1 cellular context compared by ENCODE assay signal in the genomic region with DNA sequence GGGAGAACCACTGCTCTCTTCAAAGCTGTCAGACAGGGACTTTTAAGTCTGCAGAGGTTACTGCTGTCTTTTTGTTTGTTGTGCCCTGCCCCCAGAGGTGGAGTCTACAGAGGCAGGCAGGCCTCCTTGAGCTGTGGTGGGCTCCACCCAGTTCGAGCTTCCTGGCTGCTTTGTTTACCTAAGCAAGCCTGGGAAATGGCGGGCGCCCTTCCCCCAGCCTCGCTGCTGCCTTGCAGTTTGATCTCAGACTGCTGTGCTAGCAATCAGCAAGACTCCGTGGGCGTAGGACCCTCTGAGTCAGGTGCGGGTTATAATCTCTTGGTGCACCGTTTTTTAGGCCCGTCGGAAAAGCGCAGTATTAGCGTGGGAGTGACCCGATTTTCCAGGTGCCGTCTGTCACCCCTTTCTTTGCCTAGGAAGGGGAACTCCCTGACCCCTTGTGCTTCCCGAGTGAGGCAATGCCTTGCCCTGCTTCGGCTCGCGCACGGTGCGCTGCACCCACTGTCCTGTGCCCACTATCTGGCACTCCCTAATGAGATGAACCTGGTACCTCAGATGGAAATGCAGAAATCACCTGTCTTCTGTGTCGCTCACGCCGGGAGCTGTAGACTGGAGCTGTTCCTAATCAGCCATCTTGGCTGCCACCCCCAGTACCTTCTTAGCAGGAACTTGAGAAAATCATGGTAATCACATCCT.
TF ChIP-seq lines count a peak whose summit lies in the region.
"Not testable (repeated sequence)": the region's sequence is repeated elsewhere in the genome, so short reads cannot be mapped to it uniquely, and the experiment has no call there.

No MANE protein-coding gene starts in this region.

TF ChIP-seq in HepG2, 621 proteins besides CTCF, POLR2A, EP300 and RAD21 (continued from another document and continues in another):
- TF ChIP-seq, protein P1, sequence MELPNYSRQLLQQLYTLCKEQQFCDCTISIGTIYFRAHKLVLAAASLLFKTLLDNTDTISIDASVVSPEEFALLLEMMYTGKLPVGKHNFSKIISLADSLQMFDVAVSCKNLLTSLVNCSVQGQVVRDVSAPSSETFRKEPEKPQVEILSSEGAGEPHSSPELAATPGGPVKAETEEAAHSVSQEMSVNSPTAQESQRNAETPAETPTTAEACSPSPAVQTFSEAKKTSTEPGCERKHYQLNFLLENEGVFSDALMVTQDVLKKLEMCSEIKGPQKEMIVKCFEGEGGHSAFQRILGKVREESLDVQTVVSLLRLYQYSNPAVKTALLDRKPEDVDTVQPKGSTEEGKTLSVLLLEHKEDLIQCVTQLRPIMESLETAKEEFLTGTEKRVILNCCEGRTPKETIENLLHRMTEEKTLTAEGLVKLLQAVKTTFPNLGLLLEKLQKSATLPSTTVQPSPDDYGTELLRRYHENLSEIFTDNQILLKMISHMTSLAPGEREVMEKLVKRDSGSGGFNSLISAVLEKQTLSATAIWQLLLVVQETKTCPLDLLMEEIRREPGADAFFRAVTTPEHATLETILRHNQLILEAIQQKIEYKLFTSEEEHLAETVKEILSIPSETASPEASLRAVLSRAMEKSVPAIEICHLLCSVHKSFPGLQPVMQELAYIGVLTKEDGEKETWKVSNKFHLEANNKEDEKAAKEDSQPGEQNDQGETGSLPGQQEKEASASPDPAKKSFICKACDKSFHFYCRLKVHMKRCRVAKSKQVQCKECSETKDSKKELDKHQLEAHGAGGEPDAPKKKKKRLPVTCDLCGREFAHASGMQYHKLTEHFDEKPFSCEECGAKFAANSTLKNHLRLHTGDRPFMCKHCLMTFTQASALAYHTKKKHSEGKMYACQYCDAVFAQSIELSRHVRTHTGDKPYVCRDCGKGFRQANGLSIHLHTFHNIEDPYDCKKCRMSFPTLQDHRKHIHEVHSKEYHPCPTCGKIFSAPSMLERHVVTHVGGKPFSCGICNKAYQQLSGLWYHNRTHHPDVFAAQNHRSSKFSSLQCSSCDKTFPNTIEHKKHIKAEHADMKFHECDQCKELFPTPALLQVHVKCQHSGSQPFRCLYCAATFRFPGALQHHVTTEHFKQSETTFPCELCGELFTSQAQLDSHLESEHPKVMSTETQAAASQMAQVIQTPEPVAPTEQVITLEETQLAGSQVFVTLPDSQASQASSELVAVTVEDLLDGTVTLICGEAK (IDR thresholded peaks at IDR 0.05) = not testable (repeated sequence)
- TF ChIP-seq, protein P1 (CRISPR knock-in tag; IDR thresholded peaks at IDR 0.05) = peak; percentile 61; the same call in 1 of the 2 replicates
- 0 out of 2 replicates have a peak, but pooled peaks have one; percentile 31 for TF ChIP-seq ZNF670 (CRISPR knock-in tag; IDR thresholded peaks at IDR 0.05; ENCODE audit: borderline replicate concordance)
- TF ChIP-seq ELF1 (CRISPR knock-in tag; IDR thresholded peaks at IDR 0.05) = peak; percentile 54
- peak; percentile 56; the same call in 1 of the 2 replicates for TF ChIP-seq ZNF264 (CRISPR knock-in tag; IDR thresholded peaks at IDR 0.05)
- TF ChIP-seq ZFX (CRISPR knock-in tag; IDR thresholded peaks at IDR 0.05; ENCODE audit: low read depth) = peak; percentile 49; the same call in 1 of the 2 replicates
- TF ChIP-seq, protein P2, sequence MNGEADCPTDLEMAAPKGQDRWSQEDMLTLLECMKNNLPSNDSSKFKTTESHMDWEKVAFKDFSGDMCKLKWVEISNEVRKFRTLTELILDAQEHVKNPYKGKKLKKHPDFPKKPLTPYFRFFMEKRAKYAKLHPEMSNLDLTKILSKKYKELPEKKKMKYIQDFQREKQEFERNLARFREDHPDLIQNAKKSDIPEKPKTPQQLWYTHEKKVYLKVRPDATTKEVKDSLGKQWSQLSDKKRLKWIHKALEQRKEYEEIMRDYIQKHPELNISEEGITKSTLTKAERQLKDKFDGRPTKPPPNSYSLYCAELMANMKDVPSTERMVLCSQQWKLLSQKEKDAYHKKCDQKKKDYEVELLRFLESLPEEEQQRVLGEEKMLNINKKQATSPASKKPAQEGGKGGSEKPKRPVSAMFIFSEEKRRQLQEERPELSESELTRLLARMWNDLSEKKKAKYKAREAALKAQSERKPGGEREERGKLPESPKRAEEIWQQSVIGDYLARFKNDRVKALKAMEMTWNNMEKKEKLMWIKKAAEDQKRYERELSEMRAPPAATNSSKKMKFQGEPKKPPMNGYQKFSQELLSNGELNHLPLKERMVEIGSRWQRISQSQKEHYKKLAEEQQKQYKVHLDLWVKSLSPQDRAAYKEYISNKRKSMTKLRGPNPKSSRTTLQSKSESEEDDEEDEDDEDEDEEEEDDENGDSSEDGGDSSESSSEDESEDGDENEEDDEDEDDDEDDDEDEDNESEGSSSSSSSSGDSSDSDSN (CRISPR knock-in tag; IDR thresholded peaks at IDR 0.05) = peak; percentile 62
- TF ChIP-seq, protein P3, sequence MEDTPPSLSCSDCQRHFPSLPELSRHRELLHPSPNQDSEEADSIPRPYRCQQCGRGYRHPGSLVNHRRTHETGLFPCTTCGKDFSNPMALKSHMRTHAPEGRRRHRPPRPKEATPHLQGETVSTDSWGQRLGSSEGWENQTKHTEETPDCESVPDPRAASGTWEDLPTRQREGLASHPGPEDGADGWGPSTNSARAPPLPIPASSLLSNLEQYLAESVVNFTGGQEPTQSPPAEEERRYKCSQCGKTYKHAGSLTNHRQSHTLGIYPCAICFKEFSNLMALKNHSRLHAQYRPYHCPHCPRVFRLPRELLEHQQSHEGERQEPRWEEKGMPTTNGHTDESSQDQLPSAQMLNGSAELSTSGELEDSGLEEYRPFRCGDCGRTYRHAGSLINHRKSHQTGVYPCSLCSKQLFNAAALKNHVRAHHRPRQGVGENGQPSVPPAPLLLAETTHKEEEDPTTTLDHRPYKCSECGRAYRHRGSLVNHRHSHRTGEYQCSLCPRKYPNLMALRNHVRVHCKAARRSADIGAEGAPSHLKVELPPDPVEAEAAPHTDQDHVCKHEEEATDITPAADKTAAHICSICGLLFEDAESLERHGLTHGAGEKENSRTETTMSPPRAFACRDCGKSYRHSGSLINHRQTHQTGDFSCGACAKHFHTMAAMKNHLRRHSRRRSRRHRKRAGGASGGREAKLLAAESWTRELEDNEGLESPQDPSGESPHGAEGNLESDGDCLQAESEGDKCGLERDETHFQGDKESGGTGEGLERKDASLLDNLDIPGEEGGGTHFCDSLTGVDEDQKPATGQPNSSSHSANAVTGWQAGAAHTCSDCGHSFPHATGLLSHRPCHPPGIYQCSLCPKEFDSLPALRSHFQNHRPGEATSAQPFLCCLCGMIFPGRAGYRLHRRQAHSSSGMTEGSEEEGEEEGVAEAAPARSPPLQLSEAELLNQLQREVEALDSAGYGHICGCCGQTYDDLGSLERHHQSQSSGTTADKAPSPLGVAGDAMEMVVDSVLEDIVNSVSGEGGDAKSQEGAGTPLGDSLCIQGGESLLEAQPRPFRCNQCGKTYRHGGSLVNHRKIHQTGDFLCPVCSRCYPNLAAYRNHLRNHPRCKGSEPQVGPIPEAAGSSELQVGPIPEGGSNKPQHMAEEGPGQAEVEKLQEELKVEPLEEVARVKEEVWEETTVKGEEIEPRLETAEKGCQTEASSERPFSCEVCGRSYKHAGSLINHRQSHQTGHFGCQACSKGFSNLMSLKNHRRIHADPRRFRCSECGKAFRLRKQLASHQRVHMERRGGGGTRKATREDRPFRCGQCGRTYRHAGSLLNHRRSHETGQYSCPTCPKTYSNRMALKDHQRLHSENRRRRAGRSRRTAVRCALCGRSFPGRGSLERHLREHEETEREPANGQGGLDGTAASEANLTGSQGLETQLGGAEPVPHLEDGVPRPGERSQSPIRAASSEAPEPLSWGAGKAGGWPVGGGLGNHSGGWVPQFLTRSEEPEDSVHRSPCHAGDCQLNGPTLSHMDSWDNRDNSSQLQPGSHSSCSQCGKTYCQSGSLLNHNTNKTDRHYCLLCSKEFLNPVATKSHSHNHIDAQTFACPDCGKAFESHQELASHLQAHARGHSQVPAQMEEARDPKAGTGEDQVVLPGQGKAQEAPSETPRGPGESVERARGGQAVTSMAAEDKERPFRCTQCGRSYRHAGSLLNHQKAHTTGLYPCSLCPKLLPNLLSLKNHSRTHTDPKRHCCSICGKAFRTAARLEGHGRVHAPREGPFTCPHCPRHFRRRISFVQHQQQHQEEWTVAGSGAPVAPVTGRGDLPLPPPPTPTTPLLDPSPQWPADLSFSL (CRISPR knock-in tag; IDR thresholded peaks at IDR 0.05) = 0 out of 2 replicates have a peak, but pooled peaks have one; percentile 19
- 0 out of 2 replicates have a peak, but pooled peaks have one; percentile 75 for TF ChIP-seq ZSCAN31 (CRISPR knock-in tag; IDR thresholded peaks at IDR 0.05; ENCODE audit: low read depth)
- TF ChIP-seq, protein P4, sequence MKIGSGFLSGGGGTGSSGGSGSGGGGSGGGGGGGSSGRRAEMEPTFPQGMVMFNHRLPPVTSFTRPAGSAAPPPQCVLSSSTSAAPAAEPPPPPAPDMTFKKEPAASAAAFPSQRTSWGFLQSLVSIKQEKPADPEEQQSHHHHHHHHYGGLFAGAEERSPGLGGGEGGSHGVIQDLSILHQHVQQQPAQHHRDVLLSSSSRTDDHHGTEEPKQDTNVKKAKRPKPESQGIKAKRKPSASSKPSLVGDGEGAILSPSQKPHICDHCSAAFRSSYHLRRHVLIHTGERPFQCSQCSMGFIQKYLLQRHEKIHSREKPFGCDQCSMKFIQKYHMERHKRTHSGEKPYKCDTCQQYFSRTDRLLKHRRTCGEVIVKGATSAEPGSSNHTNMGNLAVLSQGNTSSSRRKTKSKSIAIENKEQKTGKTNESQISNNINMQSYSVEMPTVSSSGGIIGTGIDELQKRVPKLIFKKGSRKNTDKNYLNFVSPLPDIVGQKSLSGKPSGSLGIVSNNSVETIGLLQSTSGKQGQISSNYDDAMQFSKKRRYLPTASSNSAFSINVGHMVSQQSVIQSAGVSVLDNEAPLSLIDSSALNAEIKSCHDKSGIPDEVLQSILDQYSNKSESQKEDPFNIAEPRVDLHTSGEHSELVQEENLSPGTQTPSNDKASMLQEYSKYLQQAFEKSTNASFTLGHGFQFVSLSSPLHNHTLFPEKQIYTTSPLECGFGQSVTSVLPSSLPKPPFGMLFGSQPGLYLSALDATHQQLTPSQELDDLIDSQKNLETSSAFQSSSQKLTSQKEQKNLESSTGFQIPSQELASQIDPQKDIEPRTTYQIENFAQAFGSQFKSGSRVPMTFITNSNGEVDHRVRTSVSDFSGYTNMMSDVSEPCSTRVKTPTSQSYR (CRISPR knock-in tag; IDR thresholded peaks at IDR 0.05; ENCODE audit: borderline replicate concordance) = peak; percentile 95
- TF ChIP-seq GATAD2A (CRISPR knock-in tag; IDR thresholded peaks at IDR 0.05) = peak; percentile 69
- peak; percentile 71 for TF ChIP-seq HOXA3 (CRISPR knock-in tag; IDR thresholded peaks at IDR 0.05)
- TF ChIP-seq, protein P5, sequence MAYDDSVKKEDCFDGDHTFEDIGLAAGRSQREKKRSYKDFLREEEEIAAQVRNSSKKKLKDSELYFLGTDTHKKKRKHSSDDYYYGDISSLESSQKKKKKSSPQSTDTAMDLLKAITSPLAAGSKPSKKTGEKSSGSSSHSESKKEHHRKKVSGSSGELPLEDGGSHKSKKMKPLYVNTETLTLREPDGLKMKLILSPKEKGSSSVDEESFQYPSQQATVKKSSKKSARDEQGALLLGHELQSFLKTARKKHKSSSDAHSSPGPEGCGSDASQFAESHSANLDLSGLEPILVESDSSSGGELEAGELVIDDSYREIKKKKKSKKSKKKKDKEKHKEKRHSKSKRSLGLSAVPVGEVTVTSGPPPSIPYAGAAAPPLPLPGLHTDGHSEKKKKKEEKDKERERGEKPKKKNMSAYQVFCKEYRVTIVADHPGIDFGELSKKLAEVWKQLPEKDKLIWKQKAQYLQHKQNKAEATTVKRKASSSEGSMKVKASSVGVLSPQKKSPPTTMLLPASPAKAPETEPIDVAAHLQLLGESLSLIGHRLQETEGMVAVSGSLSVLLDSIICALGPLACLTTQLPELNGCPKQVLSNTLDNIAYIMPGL (CRISPR knock-in tag; IDR thresholded peaks at IDR 0.05; ENCODE audit: borderline replicate concordance in 1 of 2, low read depth in 1 of 2) = peak; percentile 29 to 70; a peak in 3 of 4 replicates
- TF ChIP-seq, protein P6, sequence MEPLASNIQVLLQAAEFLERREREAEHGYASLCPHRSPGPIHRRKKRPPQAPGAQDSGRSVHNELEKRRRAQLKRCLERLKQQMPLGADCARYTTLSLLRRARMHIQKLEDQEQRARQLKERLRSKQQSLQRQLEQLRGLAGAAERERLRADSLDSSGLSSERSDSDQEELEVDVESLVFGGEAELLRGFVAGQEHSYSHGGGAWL (CRISPR knock-in tag; IDR thresholded peaks at IDR 0.05) = peak; percentile 56
- TF ChIP-seq THAP11 (CRISPR knock-in tag; IDR thresholded peaks at IDR 0.05) = 0 out of 2 replicates have a peak, but pooled peaks have one; percentile 31
- TF ChIP-seq SKI (IDR thresholded peaks at IDR 0.05; ENCODE audit: partially characterized antibody) = peak; percentile 50
- not testable (repeated sequence) for TF ChIP-seq FOXP1 (IDR thresholded peaks at IDR 0.05)
- TF ChIP-seq FOXP1 (CRISPR knock-in tag; IDR thresholded peaks at IDR 0.05) = peak; percentile 63
- TF ChIP-seq, protein P7, sequence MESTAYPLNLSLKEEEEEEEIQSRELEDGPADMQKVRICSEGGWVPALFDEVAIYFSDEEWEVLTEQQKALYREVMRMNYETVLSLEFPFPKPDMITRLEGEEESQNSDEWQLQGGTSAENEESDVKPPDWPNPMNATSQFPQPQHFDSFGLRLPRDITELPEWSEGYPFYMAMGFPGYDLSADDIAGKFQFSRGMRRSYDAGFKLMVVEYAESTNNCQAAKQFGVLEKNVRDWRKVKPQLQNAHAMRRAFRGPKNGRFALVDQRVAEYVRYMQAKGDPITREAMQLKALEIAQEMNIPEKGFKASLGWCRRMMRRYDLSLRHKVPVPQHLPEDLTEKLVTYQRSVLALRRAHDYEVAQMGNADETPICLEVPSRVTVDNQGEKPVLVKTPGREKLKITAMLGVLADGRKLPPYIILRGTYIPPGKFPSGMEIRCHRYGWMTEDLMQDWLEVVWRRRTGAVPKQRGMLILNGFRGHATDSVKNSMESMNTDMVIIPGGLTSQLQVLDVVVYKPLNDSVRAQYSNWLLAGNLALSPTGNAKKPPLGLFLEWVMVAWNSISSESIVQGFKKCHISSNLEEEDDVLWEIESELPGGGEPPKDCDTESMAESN (CRISPR knock-in tag; conservative IDR thresholded peaks at IDR 0.05) = 0 out of 2 replicates have a peak, but pooled peaks have one; percentile 29
- peak; percentile 93 for TF ChIP-seq ZNF292 (CRISPR knock-in tag; IDR thresholded peaks at IDR 0.05; ENCODE audit: borderline replicate concordance, low read depth)
- TF ChIP-seq MEF2D (CRISPR knock-in tag; IDR thresholded peaks at IDR 0.05) = peak; percentile 41; the same call in 1 of the 2 replicates
